In the genomic region with DNA sequence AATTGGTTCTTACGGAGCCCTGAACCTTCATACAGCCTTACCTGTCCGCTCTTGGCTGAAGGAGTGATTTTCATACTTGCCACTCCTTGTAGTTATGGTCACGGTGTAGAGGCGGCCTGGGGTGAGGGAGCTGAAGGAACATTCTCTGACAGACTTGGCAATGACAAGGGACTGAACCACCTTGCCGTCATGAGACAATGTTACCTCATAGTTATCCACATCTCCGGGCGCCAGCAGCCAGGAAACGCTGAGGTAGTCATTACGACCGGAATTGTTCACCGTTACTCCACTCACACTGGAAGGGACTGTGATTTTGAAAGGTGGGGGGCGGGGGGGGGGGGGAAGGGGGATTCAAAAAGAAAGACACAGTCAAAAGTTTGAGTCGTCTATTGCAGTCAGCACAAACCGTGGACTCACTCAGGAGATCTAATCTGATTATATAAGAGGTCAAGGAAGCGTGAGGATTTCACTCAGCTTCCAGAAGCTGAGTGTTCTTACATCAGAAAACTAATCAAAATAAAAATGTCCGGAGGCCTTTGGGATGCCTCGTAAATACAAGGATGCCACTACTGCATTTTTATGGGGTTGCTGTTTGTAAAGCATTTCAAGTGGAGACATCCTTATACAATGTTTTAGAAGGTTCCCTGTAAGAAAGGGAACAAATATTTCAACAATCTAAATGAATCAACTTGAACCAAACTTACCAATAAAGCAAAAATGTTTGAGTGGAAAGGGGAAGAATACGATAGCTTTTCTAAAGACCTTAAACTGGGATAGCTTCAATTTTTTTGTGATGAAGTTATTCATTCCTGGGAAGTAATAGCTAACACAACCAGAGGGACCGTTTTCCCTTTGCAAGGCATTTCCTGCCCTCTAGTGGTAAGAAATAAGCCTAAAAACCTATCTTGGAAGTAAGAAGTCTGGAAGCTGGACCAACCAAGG, we compare ENCODE assay signal across 8 cellular contexts.
DNase-seq lines count a peak whose midpoint lies in the region; ATAC-seq and TF ChIP-seq lines count a peak whose summit lies in the region.

No MANE protein-coding gene starts in this region.

- H3K27ac Mint-ChIP-seq in nephron progenitor cell, result no peak overlapping the region
- H3K27ac Mint-ChIP-seq in activated T-helper 2 cell treated with anti-CD3 and anti-CD28 coated beads, Interferon-gamma antibody, Interleukin-2, Interleukin-4, amounts not matched to agents 10 μg/mL and 5 μg/mL and 100 μg/mL, durations not matched to agents 14 hours and 24 hours and 36 hours, result no peak overlapping the region

- intact Hi-C loops in activated T-helper 2 cell treated with anti-CD3 and anti-CD28 coated beads, Interferon-gamma antibody, Interleukin-2, Interleukin-4, amounts not matched to agents 10 μg/mL and 5 μg/mL and 100 μg/mL, durations not matched to agents 14 hours and 24 hours and 36 hours (cut with micrococcal nuclease), result loop anchor here (1.0 kb wide), 2 partner anchors 676 to 697 kb away; no protein-coding TSS in a partner anchor

- H3K27me3 Mint-ChIP-seq in nephron progenitor cell (ENCODE audit: low read depth, poor library complexity), result no peaks in the 10 kb centered on the region
- H3K27me3 Mint-ChIP-seq in activated T-helper 2 cell treated with anti-CD3 and anti-CD28 coated beads, Interferon-gamma antibody, Interleukin-2, Interleukin-4, amounts not matched to agents 10 μg/mL and 5 μg/mL and 100 μg/mL, durations not matched to agents 14 hours and 24 hours and 36 hours (ENCODE audit: low read depth), result peaks cover 3% of the 10 kb centered on the region

- no peak for TF ChIP-seq POLR2A in NB4 (IDR thresholded peaks at IDR 0.05; ENCODE audit: extremely low read depth, insufficient read length)

- DNase-seq in DMS114 treated with DMSO at 0.1 percent for 48 hours (lab: John Stamatoyannopoulos, UW; ENCODE audit: unreplicated experiment) (peak; percentile 76), NB4 (ENCODE audit: low read depth) (peak; percentile 65), SHP77 (lab: John Stamatoyannopoulos, UW) (peak; percentile 60 to 74), nephron progenitor cell (peak; percentile 16), ureter (ENCODE audit: low spot score) (no peak)
- no peak for DNase-seq in activated T-helper 2 cell treated with anti-CD3 and anti-CD28 coated beads, Interferon-gamma antibody, Interleukin-2, Interleukin-4, amounts not matched to agents 10 μg/mL and 5 μg/mL and 100 μg/mL, durations not matched to agents 14 hours and 24 hours and 36 hours (ENCODE audit: low spot score)

- peak; percentile 60 for TF ChIP-seq CTCF in NB4 (IDR thresholded peaks at IDR 0.05; ENCODE audit: low read depth, low read length)
- TF ChIP-seq CTCF in nephron progenitor cell (IDR thresholded peaks at IDR 0.05), result peak; percentile 89

- H3K9me3 Mint-ChIP-seq in nephron progenitor cell, result no peaks in the 10 kb centered on the region
- H3K9me3 Mint-ChIP-seq in activated T-helper 2 cell treated with anti-CD3 and anti-CD28 coated beads, Interferon-gamma antibody, Interleukin-2, Interleukin-4, amounts not matched to agents 10 μg/mL and 5 μg/mL and 100 μg/mL, durations not matched to agents 14 hours and 24 hours and 36 hours, result no peaks in the 10 kb centered on the region

- H3K4me3 Mint-ChIP-seq in nephron progenitor cell, result no peak overlapping the region
- no peak overlapping the region for H3K4me3 Mint-ChIP-seq in activated T-helper 2 cell treated with anti-CD3 and anti-CD28 coated beads, Interferon-gamma antibody, Interleukin-2, Interleukin-4, amounts not matched to agents 10 μg/mL and 5 μg/mL and 100 μg/mL, durations not matched to agents 14 hours and 24 hours and 36 hours (ENCODE audit: low read depth)

- H3K4me3 ChIP-seq in NB4 (ENCODE audit: low read depth, low read length), result no peak overlapping the region

- no peaks in the 10 kb centered on the region for H3K4me1 Mint-ChIP-seq in nephron progenitor cell
- H3K4me1 Mint-ChIP-seq in activated T-helper 2 cell treated with anti-CD3 and anti-CD28 coated beads, Interferon-gamma antibody, Interleukin-2, Interleukin-4, amounts not matched to agents 10 μg/mL and 5 μg/mL and 100 μg/mL, durations not matched to agents 14 hours and 24 hours and 36 hours (ENCODE audit: low read depth), result no peaks in the 10 kb centered on the region

- no peaks in the 10 kb centered on the region for H3K36me3 Mint-ChIP-seq in nephron progenitor cell (ENCODE audit: low read depth)
- H3K36me3 Mint-ChIP-seq in activated T-helper 2 cell treated with anti-CD3 and anti-CD28 coated beads, Interferon-gamma antibody, Interleukin-2, Interleukin-4, amounts not matched to agents 10 μg/mL and 5 μg/mL and 100 μg/mL, durations not matched to agents 14 hours and 24 hours and 36 hours (ENCODE audit: low read depth), result no peaks in the 10 kb centered on the region

- peak; percentile 56 for ATAC-seq in GM21526 (IDR thresholded peaks at IDR 0.05; ENCODE audit: low FRiP score, unreplicated experiment)
- ATAC-seq in esophagus mucosa, result peak; percentile 55

Comparison
In these comparisons a context has a peak if more than half of its experiments do, and no peak if none do; other contexts are left out.
1. DNase-seq: peak in DMS114 treated with DMSO at 0.1 percent for 48 hours (single experiment), NB4 (single experiment), SHP77 (2 of 2) and nephron progenitor cell (single experiment); none in activated T-helper 2 cell treated with anti-CD3 and anti-CD28 coated beads, Interferon-gamma antibody, Interleukin-2, Interleukin-4, amounts not matched to agents 10 μg/mL and 5 μg/mL and 100 μg/mL, durations not matched to agents 14 hours and 24 hours and 36 hours (single experiment) and ureter (single experiment).